Comparison of ENCODE assay signal across 8 cellular contexts in the genomic region with DNA sequence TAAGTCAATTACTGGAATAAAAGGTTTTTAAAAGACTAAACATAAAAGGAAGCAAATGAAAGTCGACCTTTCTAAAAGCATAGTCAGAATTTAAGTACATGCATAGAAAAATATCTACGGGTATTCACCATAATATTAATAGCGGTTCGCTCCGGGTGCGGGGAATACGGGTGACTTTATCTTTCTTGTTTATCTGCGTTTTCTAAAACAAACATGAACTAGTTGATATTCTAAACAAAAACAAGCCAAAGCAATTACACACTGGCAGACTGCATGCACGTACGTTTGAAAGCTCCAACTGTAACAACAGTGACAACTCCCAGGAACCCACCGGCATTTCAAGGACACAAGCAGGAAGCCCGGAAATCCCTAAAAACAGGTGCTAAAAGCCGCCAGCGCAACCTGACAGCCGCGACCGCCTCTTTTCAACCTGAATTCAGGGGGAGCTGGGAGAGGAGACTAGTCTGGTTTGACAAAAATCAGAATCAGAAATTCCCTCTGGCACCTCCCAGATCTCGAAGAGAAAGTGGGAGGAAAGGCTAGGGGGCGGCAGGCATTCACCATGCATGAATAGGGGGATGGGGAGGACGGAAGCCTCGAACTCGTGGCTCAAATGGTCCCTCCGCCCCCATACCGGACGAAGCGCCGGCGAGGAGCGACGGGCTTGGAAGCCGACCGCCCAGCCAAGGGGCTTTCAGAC. TPM values are rescaled to one million over a fixed set of nuclear protein-coding genes. Genes with fewer than 3 reads are reported as not detected.
A peak's percentile ranks its signal among the peaks of the same experiment; 100 is the strongest.
DNase-seq lines count a peak whose midpoint lies in the region; ATAC-seq, FAIRE-seq and TF ChIP-seq lines count a peak whose summit lies in the region.

No MANE protein-coding gene starts in this region.

- H3K27me3 Mint-ChIP-seq in WTC11 (ENCODE audit: low read depth) = no peaks in the 10 kb centered on the region

- H3K4me1 Mint-ChIP-seq in WTC11 = peaks cover 38% of the 10 kb centered on the region

- peaks cover 16% of the 10 kb centered on the region for H3K36me3 Mint-ChIP-seq in WTC11

- DNase-seq in ELF-1 (ENCODE audit: low read depth, low spot score) = peak; percentile 75
- DNase-seq in HUDEP-2 (lab: John Stamatoyannopoulos, UW; ENCODE audit: unreplicated experiment in 76 of 76) = peak in 55 of 76 experiments; percentile 9 to 85 (median 60)
- DNase-seq in WTC11 (ENCODE audit: low spot score) = no peak
- DNase-seq in foreskin keratinocyte = peak; percentile 25 to 68
- DNase-seq in pons (ENCODE audit: low spot score) = peak; percentile 30
- DNase-seq in GM13976 (ENCODE audit: low spot score) = no peak
- no peak for DNase-seq in frontal cortex (ENCODE audit: low spot score in 2 of 2)

- peak; percentile 12 for ATAC-seq in GM21390 (IDR thresholded peaks at IDR 0.05; ENCODE audit: unreplicated experiment)
- peak; percentile 0 for ATAC-seq in WTC11
- peak; percentile 2 for ATAC-seq in foreskin keratinocyte

- POLR2A ChIA-PET in WTC11 (lab: Charles Lee) = no interaction called here

- H3K27me3 ChIP-seq in foreskin keratinocyte = no peaks in the 10 kb centered on the region

- no peak for FAIRE-seq in frontal cortex (lab: Jason Lieb, UNC)

- in situ Hi-C loops in GM13976 (cut with MboI; ENCODE audit: low sequenced_read_pairs, unreplicated experiment) = no loop called here

- peak overlapping the region; percentile 93 for H3K27ac ChIP-seq in foreskin keratinocyte

- H3K4me1 ChIP-seq in foreskin keratinocyte = peaks cover 17% of the 10 kb centered on the region

- CTCF ChIA-PET in WTC11 (lab: Charles Lee) = no interaction called here

- H3K4me3 Mint-ChIP-seq in WTC11 = peak overlapping the region; percentile 96

- H3K27ac Mint-ChIP-seq in WTC11 = peak overlapping the region; percentile 89

- no peaks in the 10 kb centered on the region; the same call in 1 of the 2 replicates for H3K9me3 Mint-ChIP-seq in WTC11

- TF ChIP-seq CTCF in WTC11 (IDR thresholded peaks at IDR 0.05) (no peak), foreskin keratinocyte (conservative IDR thresholded peaks at IDR 0.05) (no peak), GM13976 (IDR thresholded peaks at IDR 0.05; ENCODE audit: borderline replicate concordance, control extremely low read depth, extremely low read depth, insufficient read depth, missing control alignments) (no peak)

TF ChIP-seq in WTC11, 78 proteins besides CTCF, POLR2A, EP300 and RAD21 (continues in another document):
- TF ChIP-seq NFATC4 (CRISPR knock-in tag; IDR thresholded peaks at IDR 0.05) (no peak), E2F1 (CRISPR knock-in tag; IDR thresholded peaks at IDR 0.05) (no peak), SMAD3 (CRISPR knock-in tag; IDR thresholded peaks at IDR 0.05; ENCODE audit: borderline replicate concordance) (0 out of 2 replicates have a peak, but pooled peaks have one; percentile 27), MXD4 (CRISPR knock-in tag; IDR thresholded peaks at IDR 0.05; ENCODE audit: borderline replicate concordance) (no peak), HMGXB4 (CRISPR knock-in tag; IDR thresholded peaks at IDR 0.05) (no peak), MYBL2 (CRISPR knock-in tag; IDR thresholded peaks at IDR 0.05) (peak; percentile 21; the same call in 1 of the 2 replicates)
- TF ChIP-seq, protein P1, sequence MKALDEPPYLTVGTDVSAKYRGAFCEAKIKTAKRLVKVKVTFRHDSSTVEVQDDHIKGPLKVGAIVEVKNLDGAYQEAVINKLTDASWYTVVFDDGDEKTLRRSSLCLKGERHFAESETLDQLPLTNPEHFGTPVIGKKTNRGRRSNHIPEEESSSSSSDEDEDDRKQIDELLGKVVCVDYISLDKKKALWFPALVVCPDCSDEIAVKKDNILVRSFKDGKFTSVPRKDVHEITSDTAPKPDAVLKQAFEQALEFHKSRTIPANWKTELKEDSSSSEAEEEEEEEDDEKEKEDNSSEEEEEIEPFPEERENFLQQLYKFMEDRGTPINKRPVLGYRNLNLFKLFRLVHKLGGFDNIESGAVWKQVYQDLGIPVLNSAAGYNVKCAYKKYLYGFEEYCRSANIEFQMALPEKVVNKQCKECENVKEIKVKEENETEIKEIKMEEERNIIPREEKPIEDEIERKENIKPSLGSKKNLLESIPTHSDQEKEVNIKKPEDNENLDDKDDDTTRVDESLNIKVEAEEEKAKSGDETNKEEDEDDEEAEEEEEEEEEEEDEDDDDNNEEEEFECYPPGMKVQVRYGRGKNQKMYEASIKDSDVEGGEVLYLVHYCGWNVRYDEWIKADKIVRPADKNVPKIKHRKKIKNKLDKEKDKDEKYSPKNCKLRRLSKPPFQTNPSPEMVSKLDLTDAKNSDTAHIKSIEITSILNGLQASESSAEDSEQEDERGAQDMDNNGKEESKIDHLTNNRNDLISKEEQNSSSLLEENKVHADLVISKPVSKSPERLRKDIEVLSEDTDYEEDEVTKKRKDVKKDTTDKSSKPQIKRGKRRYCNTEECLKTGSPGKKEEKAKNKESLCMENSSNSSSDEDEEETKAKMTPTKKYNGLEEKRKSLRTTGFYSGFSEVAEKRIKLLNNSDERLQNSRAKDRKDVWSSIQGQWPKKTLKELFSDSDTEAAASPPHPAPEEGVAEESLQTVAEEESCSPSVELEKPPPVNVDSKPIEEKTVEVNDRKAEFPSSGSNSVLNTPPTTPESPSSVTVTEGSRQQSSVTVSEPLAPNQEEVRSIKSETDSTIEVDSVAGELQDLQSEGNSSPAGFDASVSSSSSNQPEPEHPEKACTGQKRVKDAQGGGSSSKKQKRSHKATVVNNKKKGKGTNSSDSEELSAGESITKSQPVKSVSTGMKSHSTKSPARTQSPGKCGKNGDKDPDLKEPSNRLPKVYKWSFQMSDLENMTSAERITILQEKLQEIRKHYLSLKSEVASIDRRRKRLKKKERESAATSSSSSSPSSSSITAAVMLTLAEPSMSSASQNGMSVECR (CRISPR knock-in tag; IDR thresholded peaks at IDR 0.05; ENCODE audit: borderline replicate concordance) = peak; percentile 59; the same call in 1 of the 2 replicates
- TF ChIP-seq, protein P2, sequence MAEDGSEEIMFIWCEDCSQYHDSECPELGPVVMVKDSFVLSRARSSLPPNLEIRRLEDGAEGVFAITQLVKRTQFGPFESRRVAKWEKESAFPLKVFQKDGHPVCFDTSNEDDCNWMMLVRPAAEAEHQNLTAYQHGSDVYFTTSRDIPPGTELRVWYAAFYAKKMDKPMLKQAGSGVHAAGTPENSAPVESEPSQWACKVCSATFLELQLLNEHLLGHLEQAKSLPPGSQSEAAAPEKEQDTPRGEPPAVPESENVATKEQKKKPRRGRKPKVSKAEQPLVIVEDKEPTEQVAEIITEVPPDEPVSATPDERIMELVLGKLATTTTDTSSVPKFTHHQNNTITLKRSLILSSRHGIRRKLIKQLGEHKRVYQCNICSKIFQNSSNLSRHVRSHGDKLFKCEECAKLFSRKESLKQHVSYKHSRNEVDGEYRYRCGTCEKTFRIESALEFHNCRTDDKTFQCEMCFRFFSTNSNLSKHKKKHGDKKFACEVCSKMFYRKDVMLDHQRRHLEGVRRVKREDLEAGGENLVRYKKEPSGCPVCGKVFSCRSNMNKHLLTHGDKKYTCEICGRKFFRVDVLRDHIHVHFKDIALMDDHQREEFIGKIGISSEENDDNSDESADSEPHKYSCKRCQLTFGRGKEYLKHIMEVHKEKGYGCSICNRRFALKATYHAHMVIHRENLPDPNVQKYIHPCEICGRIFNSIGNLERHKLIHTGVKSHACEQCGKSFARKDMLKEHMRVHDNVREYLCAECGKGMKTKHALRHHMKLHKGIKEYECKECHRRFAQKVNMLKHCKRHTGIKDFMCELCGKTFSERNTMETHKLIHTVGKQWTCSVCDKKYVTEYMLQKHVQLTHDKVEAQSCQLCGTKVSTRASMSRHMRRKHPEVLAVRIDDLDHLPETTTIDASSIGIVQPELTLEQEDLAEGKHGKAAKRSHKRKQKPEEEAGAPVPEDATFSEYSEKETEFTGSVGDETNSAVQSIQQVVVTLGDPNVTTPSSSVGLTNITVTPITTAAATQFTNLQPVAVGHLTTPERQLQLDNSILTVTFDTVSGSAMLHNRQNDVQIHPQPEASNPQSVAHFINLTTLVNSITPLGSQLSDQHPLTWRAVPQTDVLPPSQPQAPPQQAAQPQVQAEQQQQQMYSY (CRISPR knock-in tag; IDR thresholded peaks at IDR 0.05) = no peak

RNA-seq across cellular contexts. Expression of gene PANK3, which starts 0.5 kb away (rescaled TPM):
- total RNA-seq in WTC11 (2021) (76.7 to 90.2 TPM (median 81.8 TPM) in 3 replicates), foreskin keratinocyte (42.2 and 44.5 TPM in 2 replicates), frontal cortex (264 TPM)
- 11.1 and 15.8 TPM in 2 replicates for polyA plus RNA-seq in foreskin keratinocyte

RNA-seq across cellular contexts. Expression of gene FBLL1, which starts 49.6 kb away (rescaled TPM):
- 4.8 to 7.0 TPM (median 5.3 TPM) in 3 replicates for total RNA-seq in WTC11 (2021)
- not detected in 2 replicates for total RNA-seq in foreskin keratinocyte
- 0.07 TPM in 1 of 2 replicates, not detected in the other for polyA plus RNA-seq in foreskin keratinocyte
- 64.8 TPM for total RNA-seq in frontal cortex

Comparison
In these comparisons a context has a peak if more than half of its experiments do, and no peak if none do; other contexts are left out.
1. DNase-seq: peak in ELF-1 (single experiment), HUDEP-2 (55 of 76), foreskin keratinocyte (2 of 2) and pons (single experiment); none in WTC11 (single experiment), GM13976 (single experiment) and frontal cortex (0 of 2).
2. Peak in every context shown above with its lines, with median percentiles within 50 percentile points of each other: ATAC-seq.